ENCODE assay signal across 20 cellular contexts in genomic region chr6:82720992-82721391, GRCh38.
DNase-seq lines count a peak whose midpoint lies in the region; ATAC-seq, FAIRE-seq and TF ChIP-seq lines count a peak whose summit lies in the region.
"Had no signal": no experiment of that assay in that cellular context is flagged by ENCODE, and none has a peak within 500 bp of the region (broad histone marks: within the 10 kb centered on the region; RNA-seq: fewer than 3 reads in every experiment).

No MANE protein-coding gene starts in this region.

- intact Hi-C loops in aorta (cut with DNase I) (no loop called here), head of caudate nucleus (cut with DNase I) (no loop called here)

- no peak overlapping the region for H3K27ac Mint-ChIP-seq in astrocyte (ENCODE audit: unreplicated experiment)
- H3K27ac Mint-ChIP-seq: CD4-positive, alpha-beta T cell had no signal

- H4K20me1 ChIP-seq in astrocyte (ENCODE audit: insufficient read depth, low read length): no peaks in the 10 kb centered on the region

- 79 to 81% methylated on average over 4 of the region's 4 CpGs for WGBS in aorta, 2 donors

- no peak for TF ChIP-seq CTCF in astrocyte (IDR thresholded peaks at IDR 0.05; ENCODE audit: insufficient read depth, low read depth, low read length)

- no peaks in the 10 kb centered on the region for H3K79me2 ChIP-seq in astrocyte (ENCODE audit: insufficient read depth, low read length)

- no peaks in the 10 kb centered on the region for H3K9me3 ChIP-seq in astrocyte (ENCODE audit: insufficient read depth, low read depth, low read length)
- no peaks in the 10 kb centered on the region for H3K9me3 ChIP-seq in aorta (ENCODE audit: control insufficient read depth, low read length)
- H3K9me3 ChIP-seq: Caco-2 had no signal

- peaks cover 7% of the 10 kb centered on the region for H3K9me3 Mint-ChIP-seq in astrocyte (ENCODE audit: unreplicated experiment)

- no peaks in the 10 kb centered on the region for H3K4me1 ChIP-seq in astrocyte (ENCODE audit: insufficient read depth, low read length)
- H3K4me1 ChIP-seq in aorta (ENCODE audit: control insufficient read depth in 1 of 2, insufficient read depth in 2 of 2, low read length in 2 of 2): no peaks in the 10 kb centered on the region
- H3K4me1 ChIP-seq: Caco-2 had no signal

- ATAC-seq in aorta (ENCODE audit: low FRiP score) (no peak), HG03354 (IDR thresholded peaks at IDR 0.05; ENCODE audit: poor library complexity, severe bottlenecking, unreplicated experiment) (no peak), GM19023 (IDR thresholded peaks at IDR 0.05; ENCODE audit: unreplicated experiment) (no peak)
- ATAC-seq: GM12878 had no signal

- no peak overlapping the region for H3K9ac ChIP-seq in astrocyte (ENCODE audit: low read length)

- no peak overlapping the region for H3K4me2 ChIP-seq in astrocyte (ENCODE audit: low read length)

- H3K27me3 ChIP-seq in astrocyte (ENCODE audit: insufficient read depth, low read length): no peaks in the 10 kb centered on the region
- no peaks in the 10 kb centered on the region for H3K27me3 ChIP-seq in aorta (ENCODE audit: control insufficient read depth in 1 of 2, insufficient read depth in 2 of 2, low read length in 1 of 2)

- no peaks in the 10 kb centered on the region for H3K36me3 Mint-ChIP-seq in astrocyte (ENCODE audit: low read depth, unreplicated experiment)

- H3K27ac ChIP-seq in astrocyte (ENCODE audit: low read depth, low read length) (no peak overlapping the region), aorta (ENCODE audit: low read depth in 1 of 2, low read length in 2 of 2) (no peak overlapping the region)
- H3K27ac ChIP-seq: C4-2B, HL-60 had no signal

- peak; percentile 40 for DNase-seq in HCEC 1CT
- peak; percentile 8 for DNase-seq in astrocyte (ENCODE audit: low read depth)
- peak; percentile 8 for DNase-seq in fibroblast of peridontal ligament (ENCODE audit: extremely low read depth)
- DNase-seq in aorta: no peak
- no peak for DNase-seq in head of caudate nucleus
- DNase-seq: ACHN; AML-193; Caco-2; CD4-positive, alpha-beta T cell; GOT3; H7; Karpas-422; KBM-7 had no signal

- H3K4me3 ChIP-seq in astrocyte (ENCODE audit: insufficient read depth, low read depth, low read length) (no peak overlapping the region), aorta (ENCODE audit: low read length in 2 of 2) (no peak overlapping the region)
- H3K4me3 ChIP-seq: GM12878 had no signal

- H3K36me3 ChIP-seq in astrocyte (ENCODE audit: insufficient read depth, low read length) (no peaks in the 10 kb centered on the region), aorta (ENCODE audit: control insufficient read depth in 1 of 2, insufficient read depth in 2 of 2, low read length in 1 of 2) (no peaks in the 10 kb centered on the region)

- no peaks in the 10 kb centered on the region for H3K27me3 Mint-ChIP-seq in astrocyte (ENCODE audit: low read depth, unreplicated experiment)

- H2AFZ ChIP-seq in astrocyte (ENCODE audit: low read depth, low read length): no peak overlapping the region

- H3K4me1 Mint-ChIP-seq in astrocyte (ENCODE audit: low read depth, unreplicated experiment): no peaks in the 10 kb centered on the region

- FAIRE-seq in astrocyte (lab: Jason Lieb, UNC): no peak
- FAIRE-seq: A204.1, D721Med, GM12878 had no signal

- H3K4me3 Mint-ChIP-seq in astrocyte (ENCODE audit: unreplicated experiment): no peak overlapping the region
- H3K4me3 Mint-ChIP-seq: CD4-positive, alpha-beta T cell had no signal

Comparison
In these comparisons a context has a peak if more than half of its experiments do, and no peak if none do; other contexts are left out.
1. DNase-seq: peak in HCEC 1CT (single experiment), astrocyte (single experiment) and fibroblast of peridontal ligament (single experiment); none in aorta (0 of 2) and head of caudate nucleus (0 of 42).